ENCODE assay signal across 13 cellular contexts in the genomic region with DNA sequence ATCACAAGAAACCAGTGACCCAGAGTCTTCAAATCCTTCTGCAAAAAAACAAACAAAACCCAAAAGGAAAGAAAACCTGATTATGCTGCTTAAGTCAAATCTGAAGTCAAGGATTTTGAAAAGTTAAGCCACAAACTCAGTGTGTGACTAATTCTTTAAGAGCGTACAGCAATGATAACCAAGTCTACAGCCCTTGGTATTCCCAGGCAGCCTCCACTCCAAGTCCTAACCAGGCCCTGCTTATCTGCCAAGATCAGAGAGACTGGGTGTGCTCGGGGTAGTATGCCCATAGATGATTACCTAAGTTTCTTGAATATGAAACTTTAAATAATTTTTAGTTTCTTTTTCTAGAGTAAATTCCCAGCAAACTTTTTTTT. TPM values are rescaled to one million over a fixed set of nuclear protein-coding genes. Genes with fewer than 3 reads are reported as not detected.
DNase-seq lines count a peak whose midpoint lies in the region; ATAC-seq and TF ChIP-seq lines count a peak whose summit lies in the region.
"Had no signal": no experiment of that assay in that cellular context is flagged by ENCODE, and none has a peak within 500 bp of the region (broad histone marks: within the 10 kb centered on the region; RNA-seq: fewer than 3 reads in every experiment).

No MANE protein-coding gene starts in this region.

- TF ChIP-seq EP300 in upper lobe of left lung (IDR thresholded peaks at IDR 0.05): no peak

- H3K4me1 ChIP-seq in adrenal gland (replicated peaks in 1 of 2) (peaks cover 0 to 8% of the 10 kb centered on the region in 2 donors), upper lobe of left lung (no peaks in the 10 kb centered on the region)
- H3K4me1 ChIP-seq: BLaER1, parathyroid adenoma had no signal

- H3K36me3 ChIP-seq in adrenal gland (replicated peaks in 1 of 2): peaks cover 0 to 89% of the 10 kb centered on the region in 2 donors
- H3K36me3 ChIP-seq in upper lobe of left lung: peaks cover 40 to 97% (median 78%) of the 10 kb centered on the region in 4 donors

- 31 to 75% (median 50%) methylated on average over 2 of the region's 2 CpGs for WGBS in adrenal gland, 4 donors
- WGBS in upper lobe of left lung, 2 donors: 95 to 96% methylated on average over 2 of the region's 2 CpGs

- TF ChIP-seq POLR2A in adrenal gland (IDR thresholded peaks at IDR 0.05) (no peak), upper lobe of left lung (IDR thresholded peaks at IDR 0.05) (no peak)

- H3K9me3 ChIP-seq in AG04450 (ENCODE audit: control insufficient read depth, insufficient read depth, low read length) (peaks cover 4% of the 10 kb centered on the region; the same call in 1 of the 2 replicates), adrenal gland (replicated peaks in 1 of 3) (no peaks in the 10 kb centered on the region), upper lobe of left lung (no peaks in the 10 kb centered on the region)
- H3K9me3 ChIP-seq: BLaER1 had no signal

- peak overlapping the region; percentile 47 for H3K27ac ChIP-seq in AG04450 (ENCODE audit: low read depth, low read length)
- peak overlapping the region in 3 of 5 donors; percentile 28 to 67 (median 30) for H3K27ac ChIP-seq in adrenal gland
- H3K27ac ChIP-seq in upper lobe of left lung: no peak overlapping the region
- H3K27ac ChIP-seq: BLaER1, parathyroid adenoma had no signal

- POLR2A ChIA-PET in AG04450 (lab: Yijun Ruan, JAX): no interaction called here

- no peak overlapping the region for H3K4me3 ChIP-seq in AG04450 (ENCODE audit: low read depth, low read length)
- no peak overlapping the region for H3K4me3 ChIP-seq in adrenal gland
- H3K4me3 ChIP-seq in upper lobe of left lung: no peak overlapping the region
- H3K4me3 ChIP-seq: BLaER1 had no signal

- no peaks in the 10 kb centered on the region for H3K27me3 ChIP-seq in AG04450 (ENCODE audit: control insufficient read depth, insufficient read depth, low read length)
- no peaks in the 10 kb centered on the region for H3K27me3 ChIP-seq in adrenal gland
- H3K27me3 ChIP-seq in upper lobe of left lung: no peaks in the 10 kb centered on the region
- H3K27me3 ChIP-seq: BLaER1 had no signal

- DNase-seq in AG04450 (ENCODE audit: low read depth, low spot score): no peak
- peak; percentile 44 for DNase-seq in ELR (ENCODE audit: low read depth)
- DNase-seq in adrenal gland: no peak
- peak; percentile 57 for DNase-seq in hepatic stellate cell (ENCODE audit: low spot score)
- no peak for DNase-seq in foreskin melanocyte
- DNase-seq in upper lobe of left lung: no peak
- DNase-seq: activated CD4-positive, alpha-beta T cell treated with anti-CD3 and anti-CD28 coated beads, Interleukin-2, amount 50 U/mL, for 4 hours; activated T-cell treated with anti-CD3 and anti-CD28 coated beads, Interleukin-2, amount 50 U/mL, for 48 hours; amygdala; stimulated activated CD4-positive, alpha-beta T cell treated with anti-CD3 and anti-CD28 coated beads, Interleukin-4, amount 100 ng/mL, for 1 hour had no signal

- CTCF ChIA-PET in AG04450 (lab: Charles Lee): no interaction called here

- TF ChIP-seq CTCF in AG04450 (IDR thresholded peaks at IDR 0.05; ENCODE audit: low read depth, low read length) (no peak), adrenal gland (IDR thresholded peaks at IDR 0.05) (no peak), upper lobe of left lung (IDR thresholded peaks at IDR 0.05) (no peak)

- intact Hi-C loops in adrenal gland (cut with DNase I): no loop called here

- ATAC-seq in GM21529 (IDR thresholded peaks at IDR 0.05; ENCODE audit: unreplicated experiment) (no peak), upper lobe of left lung (ENCODE audit: low FRiP score in 2 of 2) (no peak)

RNA-seq across cellular contexts. Expression of gene PGAM5, which starts 13.1 kb away (rescaled TPM):
- 8.9 and 15.1 TPM in 2 replicates for polyA plus RNA-seq in AG04450 (2011; rRNA removed)
- polyA minus RNA-seq in AG04450 (2011; rRNA and poly(A)+ RNA removed): 31.7 and 48.7 TPM in 2 replicates
- 10 to 100 TPM; 23.8 to 53.6 (median 36.8) TPM for total RNA-seq in adrenal gland
- 10 to 100 TPM; 12.7 to 29.9 (median 16.7) TPM for polyA plus RNA-seq in adrenal gland
- 10 to 100 TPM; 16.8 to 38.6 (median 23.3) TPM for total RNA-seq in upper lobe of left lung

RNA-seq across cellular contexts. Expression of gene PXMP2, which starts 36.4 kb away (rescaled TPM):
- polyA plus RNA-seq in AG04450 (2011; rRNA removed): 17.3 and 19.6 TPM in 2 replicates
- 5.2 and 10.6 TPM in 2 replicates for polyA minus RNA-seq in AG04450 (2011; rRNA and poly(A)+ RNA removed)
- total RNA-seq in adrenal gland: 10 to 100 TPM; 12.6 to 51.7 (median 24.6) TPM
- 1 to 10 TPM; 8.2 to 9.0 (median 8.6) TPM for polyA plus RNA-seq in adrenal gland
- 10 to 100 TPM; 16.8 to 41.7 (median 20.9) TPM for total RNA-seq in upper lobe of left lung

RNA-seq across cellular contexts. Expression of gene POLE, which starts 36.6 kb away (rescaled TPM):
- polyA plus RNA-seq in AG04450 (2011; rRNA removed) (4.1 and 6.3 TPM in 2 replicates), adrenal gland (10 to 100 TPM in 2 of 3 donors, 1 to 10 TPM in 1; 4.0 to 43.2 (median 29.9) TPM)
- polyA minus RNA-seq in AG04450 (2011; rRNA and poly(A)+ RNA removed): 24.4 and 27.2 TPM in 2 replicates
- total RNA-seq in adrenal gland (10 to 100 TPM in 5 of 8 donors, 1 to 10 TPM in 3; 4.7 to 28.6 (median 16.1) TPM), upper lobe of left lung (100 to 1,000 TPM in 1 of 6 donors, 10 to 100 TPM in 5; 16.6 to 228 (median 26.2) TPM)

RNA-seq across cellular contexts. Expression of gene ANKLE2, which starts 37.9 kb away (rescaled TPM):
- polyA plus RNA-seq in AG04450 (2011; rRNA removed) (55.7 and 65.6 TPM in 2 replicates), adrenal gland (10 to 100 TPM; 53.3 to 70.5 (median 56.6) TPM)
- 198 and 272 TPM in 2 replicates for polyA minus RNA-seq in AG04450 (2011; rRNA and poly(A)+ RNA removed)
- total RNA-seq in adrenal gland (10 to 100 TPM; 43.6 to 76.1 (median 60.3) TPM), upper lobe of left lung (100 to 1,000 TPM in 2 of 6 donors, 10 to 100 TPM in 4; 44.3 to 153 (median 78.0) TPM)

Comparison
In these comparisons a context has a peak if more than half of its experiments do, and no peak if none do; other contexts are left out.
1. DNase-seq: peak in ELR (single experiment) and hepatic stellate cell (single experiment); none in AG04450 (single experiment), adrenal gland (0 of 7), foreskin melanocyte (single experiment) and upper lobe of left lung (0 of 2).
2. H3K27ac ChIP-seq: peak in AG04450 (single experiment) and adrenal gland (3 of 5); none in upper lobe of left lung (0 of 4).